28 cellular contexts compared by ENCODE assay signal in genomic region chr19:13981467-13981866, GRCh38. TPM values are rescaled to one million over a fixed set of nuclear protein-coding genes. Genes with fewer than 3 reads are reported as not detected.
A peak's percentile ranks its signal among the peaks of the same experiment; 100 is the strongest.
DNase-seq lines count a peak whose midpoint lies in the region; ATAC-seq and TF ChIP-seq lines count a peak whose summit lies in the region.
"Had no signal": no experiment of that assay in that cellular context is flagged by ENCODE, and none has a peak within 500 bp of the region (broad histone marks: within the 10 kb centered on the region; RNA-seq: fewer than 3 reads in every experiment).

No MANE protein-coding gene starts in this region.

- H3K9me2 ChIP-seq in GM23248 (ENCODE audit: insufficient read depth), result no peaks in the 10 kb centered on the region

- 99% methylated on average over 8 to 9 of the region's 9 CpGs for WGBS in GM23248 (ENCODE audit: low coverage in 1 of 2, low lambda C conversion rate in 2 of 2, missing lambda C conversion rate in 2 of 2), 2 experiments

- no peak for ATAC-seq in CD8-positive, alpha-beta T cell
- no peak for ATAC-seq in activated CD4-positive, CD25-positive, alpha-beta regulatory T cell treated with anti-CD3 and anti-CD28 coated beads, Interleukin-2, amount 50 U/mL, for 24 hours
- ATAC-seq: gastrocnemius medialis had no signal

- in situ Hi-C loops in GM23248 (cut with MboI), result no loop called here

- no peak overlapping the region for H3K4me3 Mint-ChIP-seq in activated CD4-positive, alpha-beta memory T cell treated with anti-CD3 and anti-CD28 coated beads, Interleukin-2, amount 10 ng/mL, durations not matched to agents 7 days and 5 days
- no peak overlapping the region for H3K4me3 Mint-ChIP-seq in activated CD4-positive, alpha-beta memory T cell treated with anti-CD3 and anti-CD28 coated beads for 36 hours
- H3K4me3 Mint-ChIP-seq in CD8-positive, alpha-beta T cell, result peak overlapping the region; percentile 3
- H3K4me3 Mint-ChIP-seq: brain, mesothelial cell of epicardium had no signal

- H3K79me2 ChIP-seq in GM23248 (ENCODE audit: insufficient read depth), result no peaks in the 10 kb centered on the region

- CTCF ChIA-PET in activated CD4-positive, alpha-beta memory T cell treated with anti-CD3 and anti-CD28 coated beads, Interleukin-2, amount 10 ng/mL, durations not matched to agents 7 days and 5 days (lab: Charles Lee), result no interaction called here
- CTCF ChIA-PET in activated CD4-positive, alpha-beta memory T cell treated with anti-CD3 and anti-CD28 coated beads for 36 hours (lab: Charles Lee), result no interaction called here
- CTCF ChIA-PET in CD8-positive, alpha-beta T cell (lab: Charles Lee), result interaction anchor here (0.6 to 1.0 kb wide), 2 partner anchors 9 to 68 kb away, joined by 3 read pairs; no protein-coding TSS in a partner anchor
- CTCF ChIA-PET in RWPE1 (lab: Yijun Ruan, JAX), result interaction anchor here (0.7 to 1.0 kb wide), 2 partner anchors 91 to 92 kb away, joined by 3 to 5 read pairs; no protein-coding TSS in a partner anchor

- intact Hi-C loops in activated CD4-positive, alpha-beta memory T cell treated with anti-CD3 and anti-CD28 coated beads for 36 hours (cut with micrococcal nuclease), result loop anchor here (10.0 kb wide), 1 partner anchor 97 kb away; no protein-coding TSS in a partner anchor
- intact Hi-C loops in CD8-positive, alpha-beta T cell (cut with DNase I, micrococcal nuclease), result no loop called here

- no peak overlapping the region for H2AFZ ChIP-seq in GM23248

- H3K4me1 ChIP-seq in CD8-positive, alpha-beta T cell (ENCODE audit: insufficient read depth, low read length), result peaks cover 71% of the 10 kb centered on the region
- H3K4me1 ChIP-seq in endocrine pancreas (ENCODE audit: control insufficient read depth, insufficient read depth, low read length) (no peaks in the 10 kb centered on the region), GM23248 (ENCODE audit: insufficient read depth) (no peaks in the 10 kb centered on the region)

- H3K27me3 ChIP-seq in CD8-positive, alpha-beta T cell (ENCODE audit: insufficient read depth, low read length), result no peaks in the 10 kb centered on the region
- H3K27me3 ChIP-seq in endocrine pancreas (ENCODE audit: control insufficient read depth, insufficient read depth, low read length), result no peaks in the 10 kb centered on the region
- H3K27me3 ChIP-seq in GM23248 (replicated peaks; ENCODE audit: insufficient read depth), result no peaks in the 10 kb centered on the region
- H3K27me3 ChIP-seq: gastrocnemius medialis, SJCRH30, tibial nerve had no signal

- peaks cover 51% of the 10 kb centered on the region for H3K4me1 Mint-ChIP-seq in activated CD4-positive, alpha-beta memory T cell treated with anti-CD3 and anti-CD28 coated beads, Interleukin-2, amount 10 ng/mL, durations not matched to agents 7 days and 5 days
- peaks cover 27% of the 10 kb centered on the region for H3K4me1 Mint-ChIP-seq in activated CD4-positive, alpha-beta memory T cell treated with anti-CD3 and anti-CD28 coated beads for 36 hours (ENCODE audit: low read depth)
- H3K4me1 Mint-ChIP-seq in CD8-positive, alpha-beta T cell (ENCODE audit: low read depth), result peaks cover 59% of the 10 kb centered on the region
- H3K4me1 Mint-ChIP-seq: brain had no signal

- H3K9me3 Mint-ChIP-seq in activated CD4-positive, alpha-beta memory T cell treated with anti-CD3 and anti-CD28 coated beads, Interleukin-2, amount 10 ng/mL, durations not matched to agents 7 days and 5 days, result no peaks in the 10 kb centered on the region
- no peaks in the 10 kb centered on the region for H3K9me3 Mint-ChIP-seq in activated CD4-positive, alpha-beta memory T cell treated with anti-CD3 and anti-CD28 coated beads for 36 hours
- no peaks in the 10 kb centered on the region for H3K9me3 Mint-ChIP-seq in CD8-positive, alpha-beta T cell
- H3K9me3 Mint-ChIP-seq: brain, mesothelial cell of epicardium had no signal

- H4K20me1 ChIP-seq in GM23248 (ENCODE audit: insufficient read depth), result no peaks in the 10 kb centered on the region

- H3K4me3 ChIP-seq in CD8-positive, alpha-beta T cell (ENCODE audit: low read depth, low read length), result no peak overlapping the region
- H3K4me3 ChIP-seq in endocrine pancreas (ENCODE audit: control insufficient read depth, insufficient read depth, low read length), result no peak overlapping the region
- H3K4me3 ChIP-seq in GM23248, result no peak overlapping the region
- H3K4me3 ChIP-seq: gastrocnemius medialis, SJCRH30, tibial nerve had no signal

- DNase-seq in activated CD4-positive, alpha-beta memory T cell treated with anti-CD3 and anti-CD28 coated beads, Interleukin-2, amount 10 ng/mL, durations not matched to agents 7 days and 5 days, result no peak
- DNase-seq in activated CD4-positive, alpha-beta memory T cell treated with anti-CD3 and anti-CD28 coated beads for 36 hours, result no peak
- DNase-seq in CD8-positive, alpha-beta T cell, result no peak
- DNase-seq in RWPE1 (ENCODE audit: low spot score) (no peak), NCI-H2029 (lab: John Stamatoyannopoulos, UW) (no peak), GM23248 (no peak)
- DNase-seq: activated T-cell treated with anti-CD3 and anti-CD28 coated beads, Interleukin-2, amount 50 U/mL, for 48 hours; amniotic stem cell; cerebellar nuclear complex; DMS153; gastrocnemius medialis; kidney glomerular epithelial cell; NCI-H446; NCI-H82; SJCRH30; stimulated activated CD4-positive, alpha-beta T cell treated with anti-CD3 and anti-CD28 coated beads, Interleukin-4, amount 100 ng/mL, for 4 hours had no signal

- peaks cover 6% of the 10 kb centered on the region for H3K36me3 Mint-ChIP-seq in activated CD4-positive, alpha-beta memory T cell treated with anti-CD3 and anti-CD28 coated beads, Interleukin-2, amount 10 ng/mL, durations not matched to agents 7 days and 5 days (ENCODE audit: low read depth)
- H3K36me3 Mint-ChIP-seq in activated CD4-positive, alpha-beta memory T cell treated with anti-CD3 and anti-CD28 coated beads for 36 hours, result peaks cover 4% of the 10 kb centered on the region
- H3K36me3 Mint-ChIP-seq in CD8-positive, alpha-beta T cell, result peaks cover 1% of the 10 kb centered on the region

- no peak overlapping the region for H3K4me2 ChIP-seq in GM23248 (ENCODE audit: unreplicated experiment)

- H3K9ac ChIP-seq in endocrine pancreas (ENCODE audit: control insufficient read depth, insufficient read depth, low read length), result peak overlapping the region; percentile 67
- H3K9ac ChIP-seq in GM23248, result no peak overlapping the region

- peak overlapping the region; percentile 21 for H3K27ac Mint-ChIP-seq in activated CD4-positive, alpha-beta memory T cell treated with anti-CD3 and anti-CD28 coated beads, Interleukin-2, amount 10 ng/mL, durations not matched to agents 7 days and 5 days
- no peak overlapping the region for H3K27ac Mint-ChIP-seq in activated CD4-positive, alpha-beta memory T cell treated with anti-CD3 and anti-CD28 coated beads for 36 hours
- no peak overlapping the region for H3K27ac Mint-ChIP-seq in CD8-positive, alpha-beta T cell
- H3K27ac Mint-ChIP-seq: brain, mesothelial cell of epicardium had no signal

- POLR2A ChIA-PET in activated CD4-positive, alpha-beta memory T cell treated with anti-CD3 and anti-CD28 coated beads, Interleukin-2, amount 10 ng/mL, durations not matched to agents 7 days and 5 days (lab: Charles Lee), result interaction anchor here (1.2 to 10.2 kb wide), 3 partner anchors 21 to 50 kb away, joined by 5 to 157 read pairs (median 6); partner anchors contain the start of genes DCAF15, IL27RA and RFX1
- POLR2A ChIA-PET in activated CD4-positive, alpha-beta memory T cell treated with anti-CD3 and anti-CD28 coated beads for 36 hours (lab: Charles Lee), result interaction anchor here (0.7 kb wide), 1 partner anchor 29 kb away, joined by 3 read pairs; the partner anchor contains the start of gene DCAF15
- POLR2A ChIA-PET in CD8-positive, alpha-beta T cell (lab: Charles Lee), result interaction anchor here (2.0 kb wide), 1 partner anchor 50 kb away, joined by 7 read pairs; the partner anchor contains the start of gene IL27RA
- POLR2A ChIA-PET in RWPE1 (lab: Yijun Ruan, JAX; ENCODE audit: low non-redundant PET), result no interaction called here

- H3K9me3 ChIP-seq in CD8-positive, alpha-beta T cell (ENCODE audit: low read length), result no peaks in the 10 kb centered on the region
- no peaks in the 10 kb centered on the region for H3K9me3 ChIP-seq in endocrine pancreas (ENCODE audit: control insufficient read depth, low read length)
- H3K9me3 ChIP-seq in GM23248 (ENCODE audit: low read depth), result no peaks in the 10 kb centered on the region
- H3K9me3 ChIP-seq: gastrocnemius medialis, SJCRH30, tibial nerve had no signal

- no peak overlapping the region for H3K27ac ChIP-seq in CD8-positive, alpha-beta T cell (ENCODE audit: low read depth, low read length)
- peak overlapping the region; percentile 3 for H3K27ac ChIP-seq in RWPE1
- H3K27ac ChIP-seq in GM23248, result no peak overlapping the region
- H3K27ac ChIP-seq: gastrocnemius medialis, SJCRH30 had no signal

- H3K27me3 Mint-ChIP-seq in activated CD4-positive, alpha-beta memory T cell treated with anti-CD3 and anti-CD28 coated beads, Interleukin-2, amount 10 ng/mL, durations not matched to agents 7 days and 5 days, result no peaks in the 10 kb centered on the region
- H3K27me3 Mint-ChIP-seq in activated CD4-positive, alpha-beta memory T cell treated with anti-CD3 and anti-CD28 coated beads for 36 hours, result no peaks in the 10 kb centered on the region
- H3K27me3 Mint-ChIP-seq in CD8-positive, alpha-beta T cell (ENCODE audit: low read depth), result no peaks in the 10 kb centered on the region
- H3K27me3 Mint-ChIP-seq: brain had no signal

- no peak for TF ChIP-seq CTCF in CD8-positive, alpha-beta T cell (IDR thresholded peaks at IDR 0.05)
- no peak for TF ChIP-seq CTCF in RWPE1 (conservative IDR thresholded peaks at IDR 0.05; ENCODE audit: low read depth)

- no peaks in the 10 kb centered on the region for H3F3A ChIP-seq in GM23248 (ENCODE audit: insufficient read depth)

- no peaks in the 10 kb centered on the region for H3K36me3 ChIP-seq in CD8-positive, alpha-beta T cell (ENCODE audit: insufficient read depth, low read length)
- H3K36me3 ChIP-seq in endocrine pancreas (ENCODE audit: control insufficient read depth, insufficient read depth, low read length), result no peaks in the 10 kb centered on the region
- no peaks in the 10 kb centered on the region for H3K36me3 ChIP-seq in GM23248 (ENCODE audit: low read depth)
- H3K36me3 ChIP-seq: gastrocnemius medialis, SJCRH30 had no signal

RNA-seq across cellular contexts. Expression of gene RFX1, which starts 24.7 kb away (rescaled TPM):
- 10 to 100 TPM; 16.8 to 18.6 TPM for total RNA-seq in activated CD4-positive, alpha-beta memory T cell treated with anti-CD3 and anti-CD28 coated beads, Interleukin-2, amount 10 ng/mL, durations not matched to agents 7 days and 5 days
- 10 to 100 TPM; 14.4 to 15.2 TPM for total RNA-seq in activated CD4-positive, alpha-beta memory T cell treated with anti-CD3 and anti-CD28 coated beads for 36 hours
- total RNA-seq in CD8-positive, alpha-beta T cell, result 10 to 100 TPM; 11.2 to 13.0 TPM
- 1.9 and 2.5 TPM in 2 replicates for total RNA-seq in GM23248 (2014; rRNA removed; shearing (Covaris generic))
- polyA plus RNA-seq in GM23248 (2016; fragmentation: Nextera tagmentation; extraction: Ambion mirVana), result 1.6 and 1.7 TPM in 2 replicates

RNA-seq across cellular contexts. Expression of gene DCAF15, which starts 29.2 kb away (rescaled TPM):
- 10 to 100 TPM; 76.2 to 78.4 TPM for total RNA-seq in activated CD4-positive, alpha-beta memory T cell treated with anti-CD3 and anti-CD28 coated beads, Interleukin-2, amount 10 ng/mL, durations not matched to agents 7 days and 5 days
- 10 to 100 TPM; 67.0 to 72.0 TPM for total RNA-seq in activated CD4-positive, alpha-beta memory T cell treated with anti-CD3 and anti-CD28 coated beads for 36 hours
- 100 to 1,000 TPM in 1 of 2 experiments, 10 to 100 TPM in 1; 86.5 to 101 TPM for total RNA-seq in CD8-positive, alpha-beta T cell
- 10.6 and 11.5 TPM in 2 replicates for total RNA-seq in GM23248 (2014; rRNA removed; shearing (Covaris generic))
- 9.3 and 10.5 TPM in 2 replicates for polyA plus RNA-seq in GM23248 (2016; fragmentation: Nextera tagmentation; extraction: Ambion mirVana)

RNA-seq across cellular contexts. Expression of gene PODNL1, which starts 43.2 kb away (rescaled TPM):
- total RNA-seq in activated CD4-positive, alpha-beta memory T cell treated with anti-CD3 and anti-CD28 coated beads, Interleukin-2, amount 10 ng/mL, durations not matched to agents 7 days and 5 days, result under 1 TPM; 0.35 to 0.48 TPM
- under 1 TPM; 0.34 to 0.50 TPM for total RNA-seq in activated CD4-positive, alpha-beta memory T cell treated with anti-CD3 and anti-CD28 coated beads for 36 hours
- not detected for total RNA-seq in CD8-positive, alpha-beta T cell
- 6.2 and 9.2 TPM in 2 replicates for total RNA-seq in GM23248 (2014; rRNA removed; shearing (Covaris generic))
- 36.8 and 45.3 TPM in 2 replicates for polyA plus RNA-seq in GM23248 (2016; fragmentation: Nextera tagmentation; extraction: Ambion mirVana)
- total RNA-seq: endothelial cell of umbilical vein, G401 had no signal

RNA-seq across cellular contexts. Expression of gene RLN3, which starts 46.5 kb away (rescaled TPM):
- not detected for total RNA-seq in activated CD4-positive, alpha-beta memory T cell treated with anti-CD3 and anti-CD28 coated beads, Interleukin-2, amount 10 ng/mL, durations not matched to agents 7 days and 5 days
- not detected for total RNA-seq in activated CD4-positive, alpha-beta memory T cell treated with anti-CD3 and anti-CD28 coated beads for 36 hours
- total RNA-seq in CD8-positive, alpha-beta T cell, result not detected
- not detected in 2 replicates for total RNA-seq in GM23248 (2014; rRNA removed; shearing (Covaris generic))
- not detected in 2 replicates for polyA plus RNA-seq in GM23248 (2016; fragmentation: Nextera tagmentation; extraction: Ambion mirVana)
- total RNA-seq: endothelial cell of umbilical vein, G401, gastrocnemius medialis, H4, LHCN-M2, lower leg skin, mesothelial cell of epicardium, pulmonary artery endothelial cell, RPMI7951, SJCRH30, tibial nerve had no signal
- polyA plus RNA-seq: endothelial cell of umbilical vein had no signal

RNA-seq across cellular contexts. Expression of gene IL27RA, which starts 50.1 kb away (rescaled TPM):
- 10 to 100 TPM; 55.5 to 58.1 TPM for total RNA-seq in activated CD4-positive, alpha-beta memory T cell treated with anti-CD3 and anti-CD28 coated beads, Interleukin-2, amount 10 ng/mL, durations not matched to agents 7 days and 5 days
- total RNA-seq in activated CD4-positive, alpha-beta memory T cell treated with anti-CD3 and anti-CD28 coated beads for 36 hours, result 10 to 100 TPM; 61.9 to 62.0 TPM
- total RNA-seq in CD8-positive, alpha-beta T cell, result 10 to 100 TPM; 25.4 to 25.7 TPM
- 7.5 and 8.5 TPM in 2 replicates for total RNA-seq in GM23248 (2014; rRNA removed; shearing (Covaris generic))
- 5.8 and 7.1 TPM in 2 replicates for polyA plus RNA-seq in GM23248 (2016; fragmentation: Nextera tagmentation; extraction: Ambion mirVana)

Comparison
In these comparisons a context has a peak if more than half of its experiments do, and no peak if none do; other contexts are left out.
1. CTCF ChIA-PET loops: an anchor here in CD8-positive, alpha-beta T cell (0.6 to 1.0 kb wide) and RWPE1 (0.7 to 1.0 kb wide); none called in activated CD4-positive, alpha-beta memory T cell treated with anti-CD3 and anti-CD28 coated beads, Interleukin-2, amount 10 ng/mL, durations not matched to agents 7 days and 5 days and activated CD4-positive, alpha-beta memory T cell treated with anti-CD3 and anti-CD28 coated beads for 36 hours.